In the genomic region with DNA sequence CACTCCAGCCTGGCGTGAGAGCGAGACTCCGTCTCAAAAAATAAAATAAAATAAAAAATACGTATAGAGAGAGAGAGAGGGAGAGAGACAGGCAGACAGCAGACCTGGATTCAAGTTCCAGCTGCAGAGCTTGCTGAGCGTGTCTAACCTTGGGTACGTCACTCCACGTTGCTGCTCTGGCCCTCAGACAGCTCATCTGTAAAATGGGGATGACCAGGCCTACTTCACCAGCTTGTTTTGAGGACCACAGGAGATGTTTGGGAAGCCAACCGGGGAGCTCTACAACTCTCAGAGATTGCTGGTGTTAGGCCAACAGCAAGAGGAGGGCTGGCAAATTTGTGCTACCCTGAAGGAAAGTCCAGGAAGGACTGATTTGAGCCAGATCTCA, we compare ENCODE assay signal across 8 cellular contexts. TPM values are rescaled to one million over a fixed set of nuclear protein-coding genes. Genes with fewer than 3 reads are reported as not detected.
DNase-seq lines count a peak whose midpoint lies in the region; ATAC-seq and TF ChIP-seq lines count a peak whose summit lies in the region.

No MANE protein-coding gene starts in this region.

- peak overlapping the region; percentile 14 for H2AFZ ChIP-seq in trophoblast cell (ENCODE audit: insufficient read depth, low read length, poor library complexity)

- no peak overlapping the region for H2AK5ac ChIP-seq in trophoblast cell (ENCODE audit: low read length)

- no peak overlapping the region for H2BK5ac ChIP-seq in trophoblast cell (ENCODE audit: low read depth, low read length, poor library complexity)

- no peaks in the 10 kb centered on the region for H4K20me1 ChIP-seq in DOHH2 (ENCODE audit: control insufficient read depth, insufficient read depth, low read depth, low read length)

- H3K79me1 ChIP-seq in trophoblast cell (ENCODE audit: low read length), result peaks cover 5% of the 10 kb centered on the region

- H3K4me2 ChIP-seq in DOHH2 (ENCODE audit: low read length) (peak overlapping the region; percentile 91), trophoblast cell (ENCODE audit: low read length) (peak overlapping the region; percentile 75)

- no peak overlapping the region for H3K23ac ChIP-seq in trophoblast cell (ENCODE audit: low read length)

- H3F3A ChIP-seq in DOHH2 (ENCODE audit: control insufficient read depth, insufficient read depth), result peaks cover 2% of the 10 kb centered on the region; the same call in 1 of the 2 replicates

- H3K14ac ChIP-seq in trophoblast cell (ENCODE audit: low read length), result no peak overlapping the region

- TF ChIP-seq CTCF in DOHH2 (IDR thresholded peaks at IDR 0.05; ENCODE audit: low read depth, low read length, poor library complexity, severe bottlenecking), result no peak
- no peak for TF ChIP-seq CTCF in RWPE2 (IDR thresholded peaks at IDR 0.05; ENCODE audit: poor library complexity, severe bottlenecking)

- H2BK12ac ChIP-seq in trophoblast cell (ENCODE audit: low read length), result no peak overlapping the region

- no peak overlapping the region for H3K18ac ChIP-seq in trophoblast cell (ENCODE audit: low read length)

- H3K9me2 ChIP-seq in DOHH2 (replicated peaks; ENCODE audit: control insufficient read depth, low read length), result no peaks in the 10 kb centered on the region

- DNase-seq in RWPE2 (ENCODE audit: low spot score), result no peak
- DNase-seq in trophoblast cell, result no peak
- DNase-seq in amygdala (lab: John Stamatoyannopoulos, UW), result no peak
- no peak for DNase-seq in substantia nigra (lab: John Stamatoyannopoulos, UW)

- peak overlapping the region; percentile 3 for H4K8ac ChIP-seq in trophoblast cell (ENCODE audit: low read depth, low read length)

- no peak overlapping the region for H4K91ac ChIP-seq in trophoblast cell (ENCODE audit: low read depth, low read length)

- 69 to 77% methylated on average over 8 of the region's 8 CpGs for WGBS in esophagus, 2 donors
- no CpG with 5 or more reads among the region's 8 CpGs for WGBS in trophoblast cell (ENCODE audit: extremely low coverage, insufficient coverage, insufficient read length)

- no peak overlapping the region for H3K9ac ChIP-seq in trophoblast cell (ENCODE audit: low read length)

- ATAC-seq in RWPE2 (ENCODE audit: low read depth) (no peak), HG02852 (IDR thresholded peaks at IDR 0.05; ENCODE audit: unreplicated experiment) (no peak), HG03108 (IDR thresholded peaks at IDR 0.05; ENCODE audit: unreplicated experiment) (no peak)

- H3K79me2 ChIP-seq in DOHH2 (ENCODE audit: control insufficient read depth, low read length), result peaks cover 48% of the 10 kb centered on the region
- H3K79me2 ChIP-seq in trophoblast cell (ENCODE audit: control insufficient read depth, insufficient read depth, low read length, poor library complexity), result peaks cover 3% of the 10 kb centered on the region

- H2BK120ac ChIP-seq in trophoblast cell (ENCODE audit: insufficient read depth, low read length, poor library complexity), result no peak overlapping the region

- no peak overlapping the region for H3K4ac ChIP-seq in trophoblast cell (ENCODE audit: low read depth, low read length)

- H3K4me1 ChIP-seq in DOHH2 (ENCODE audit: control insufficient read depth, low read length) (peaks cover 56% of the 10 kb centered on the region), RWPE2 (ENCODE audit: insufficient read depth, poor library complexity, severe bottlenecking) (no peaks in the 10 kb centered on the region), esophagus (ENCODE audit: control insufficient read depth in 2 of 2, insufficient read depth in 2 of 2, low read length in 1 of 2) (peaks cover 6 to 13% of the 10 kb centered on the region in 2 donors), trophoblast cell (ENCODE audit: control insufficient read depth in 1 of 2, insufficient read depth in 2 of 2, low read length in 2 of 2) (peaks cover 10 to 12% of the 10 kb centered on the region in 2 experiments)

- no peak overlapping the region for H4K12ac ChIP-seq in trophoblast cell (ENCODE audit: low read depth, low read length)

- H3K36me3 ChIP-seq in DOHH2 (ENCODE audit: control insufficient read depth, low read length) (peaks cover 12% of the 10 kb centered on the region), RWPE2 (ENCODE audit: low read depth) (no peaks in the 10 kb centered on the region), esophagus (ENCODE audit: control insufficient read depth in 2 of 2, insufficient read depth in 2 of 2, low read length in 1 of 2) (no peaks in the 10 kb centered on the region), trophoblast cell (ENCODE audit: control insufficient read depth in 1 of 2, insufficient read depth in 2 of 2, low read length in 2 of 2) (no peaks in the 10 kb centered on the region)

- H3K27me3 ChIP-seq in DOHH2 (ENCODE audit: control insufficient read depth, low read length) (no peaks in the 10 kb centered on the region), RWPE2 (ENCODE audit: insufficient read depth, poor library complexity, severe bottlenecking) (no peaks in the 10 kb centered on the region), esophagus (ENCODE audit: control insufficient read depth in 1 of 2, insufficient read depth in 2 of 2, low read length in 2 of 2) (no peaks in the 10 kb centered on the region), trophoblast cell (ENCODE audit: insufficient read depth, low read length) (no peaks in the 10 kb centered on the region)

- no peaks in the 10 kb centered on the region for H3K9me3 ChIP-seq in DOHH2 (ENCODE audit: control insufficient read depth, insufficient read depth, low read length)
- no peaks in the 10 kb centered on the region for H3K9me3 ChIP-seq in RWPE2 (ENCODE audit: severe bottlenecking)
- H3K9me3 ChIP-seq in esophagus (ENCODE audit: control insufficient read depth in 2 of 2, insufficient read depth in 1 of 2, low read depth in 1 of 2, low read length in 1 of 2), result no peaks in the 10 kb centered on the region
- no peaks in the 10 kb centered on the region for H3K9me3 ChIP-seq in trophoblast cell (ENCODE audit: insufficient read depth, low read depth, low read length)

- H3K27ac ChIP-seq in DOHH2 (ENCODE audit: low read depth, low read length) (no peak overlapping the region), RWPE2 (ENCODE audit: poor library complexity, severe bottlenecking) (no peak overlapping the region), esophagus (ENCODE audit: low read depth in 2 of 2, low read length in 1 of 2) (peak overlapping the region; percentile 73 to 78), trophoblast cell (ENCODE audit: low read depth, low read length) (no peak overlapping the region), substantia nigra (ENCODE audit: low read depth, low read length, poor library complexity, severe bottlenecking) (no peak overlapping the region)

- H3K4me3 ChIP-seq in DOHH2 (ENCODE audit: low read length) (peak overlapping the region; percentile 88), RWPE2 (ENCODE audit: severe bottlenecking) (peak overlapping the region; percentile 58), esophagus (ENCODE audit: low read depth in 1 of 2, low read length in 2 of 2) (peak overlapping the region; percentile 62 to 86), trophoblast cell (ENCODE audit: low read depth, low read length) (no peak overlapping the region)

RNA-seq across cellular contexts. Expression of gene TRAF5, which starts 0.5 kb away (rescaled TPM):
- 1 to 10 TPM; 3.2 to 4.9 TPM for polyA plus RNA-seq in esophagus
- 4.9 TPM in 2 replicates for polyA plus RNA-seq in trophoblast cell (2013)

Comparison
In these comparisons a context has a peak if more than half of its experiments do, and no peak if none do; other contexts are left out.
1. H3K27ac ChIP-seq: peak in esophagus (2 of 2); none in DOHH2 (single experiment), RWPE2 (single experiment), trophoblast cell (single experiment) and substantia nigra (single experiment).